In the genomic region with DNA sequence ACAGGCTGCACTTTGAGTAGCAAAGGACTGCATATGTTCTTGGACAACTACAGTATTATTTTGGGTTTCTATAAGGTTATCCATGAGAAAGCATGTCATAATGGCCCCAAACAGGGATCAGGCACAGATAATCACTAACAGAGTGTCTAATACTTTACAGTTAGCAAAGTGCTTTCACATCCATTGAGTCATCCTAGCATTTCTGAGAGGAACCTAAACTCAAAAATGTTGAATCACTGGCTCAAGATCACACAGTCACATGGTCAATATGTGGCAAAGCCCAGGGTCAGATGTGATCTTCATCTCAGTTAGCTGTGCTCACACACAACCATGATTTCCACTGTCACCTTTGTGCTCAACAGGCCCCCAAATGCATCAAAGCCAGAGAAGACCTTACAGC, we compare ENCODE assay signal across 11 cellular contexts.
DNase-seq lines count a peak whose midpoint lies in the region; ATAC-seq and TF ChIP-seq lines count a peak whose summit lies in the region.
"Had no signal": no experiment of that assay in that cellular context is flagged by ENCODE, and none has a peak within 500 bp of the region (broad histone marks: within the 10 kb centered on the region; RNA-seq: fewer than 3 reads in every experiment).

No MANE protein-coding gene starts in this region.

- no peak overlapping the region for H3K27ac Mint-ChIP-seq in MCF 10A (ENCODE audit: low read depth, unreplicated experiment)
- no peak overlapping the region for H3K27ac Mint-ChIP-seq in Caco-2 (ENCODE audit: unreplicated experiment)
- H3K27ac Mint-ChIP-seq: activated naive CD4-positive, alpha-beta T cell treated with anti-CD3 and anti-CD28 coated beads, Interleukin-2, amount 10 ng/mL, durations not matched to agents 7 days and 5 days had no signal

- CTCF ChIA-PET in MCF 10A (lab: Yijun Ruan, JAX) (no interaction called here), Caco-2 (lab: Charles Lee) (no interaction called here)

- H3K27me3 ChIP-seq in breast epithelium (no peaks in the 10 kb centered on the region), Caco-2 (replicated peaks; ENCODE audit: control insufficient read depth, insufficient read depth, low read length) (no peaks in the 10 kb centered on the region)
- H3K27me3 ChIP-seq: suprapubic skin had no signal

- peak; percentile 58 for ATAC-seq in HG02938 (IDR thresholded peaks at IDR 0.05; ENCODE audit: unreplicated experiment)

- no peak overlapping the region for H3K4me3 ChIP-seq in breast epithelium
- no peak overlapping the region for H3K4me3 ChIP-seq in Caco-2 (ENCODE audit: low read depth, low read length)
- H3K4me3 ChIP-seq: suprapubic skin had no signal

- H3K9me3 ChIP-seq in breast epithelium, result no peaks in the 10 kb centered on the region
- no peaks in the 10 kb centered on the region for H3K9me3 ChIP-seq in Caco-2
- H3K9me3 ChIP-seq: suprapubic skin had no signal

- H3K36me3 ChIP-seq in breast epithelium, result no peaks in the 10 kb centered on the region
- no peaks in the 10 kb centered on the region for H3K36me3 ChIP-seq in Caco-2 (ENCODE audit: control insufficient read depth, insufficient read depth, low read length)
- H3K36me3 ChIP-seq: suprapubic skin had no signal

- POLR2A ChIA-PET in MCF 10A (lab: Yijun Ruan, JAX) (no interaction called here), Caco-2 (lab: Charles Lee) (no interaction called here)

- H3K36me3 Mint-ChIP-seq in MCF 10A (ENCODE audit: insufficient read depth, unreplicated experiment), result no peaks in the 10 kb centered on the region
- H3K36me3 Mint-ChIP-seq in Caco-2 (ENCODE audit: insufficient read depth, unreplicated experiment), result peaks cover 12% of the 10 kb centered on the region
- H3K36me3 Mint-ChIP-seq: activated naive CD4-positive, alpha-beta T cell treated with anti-CD3 and anti-CD28 coated beads, Interleukin-2, amount 10 ng/mL, durations not matched to agents 7 days and 5 days had no signal

- no peak overlapping the region for H3K27ac ChIP-seq in breast epithelium
- H3K27ac ChIP-seq: suprapubic skin had no signal

- DNase-seq in MCF 10A (ENCODE audit: unreplicated experiment) (peak; percentile 17), breast epithelium (ENCODE audit: low spot score in 2 of 2) (no peak), amniotic epithelial cell (ENCODE audit: low read depth) (peak; percentile 37), erythroblast (lab: John Stamatoyannopoulos, UW) (no peak), NCI-H1092 (lab: John Stamatoyannopoulos, UW) (no peak), Caco-2 (no peak), NCI-H774 (lab: John Stamatoyannopoulos, UW) (no peak)
- DNase-seq: activated naive CD4-positive, alpha-beta T cell treated with anti-CD3 and anti-CD28 coated beads, Interleukin-2, amount 10 ng/mL, durations not matched to agents 7 days and 5 days; NCI-H748 treated with DMSO at 0.1 percent for 48 hours had no signal

- TF ChIP-seq CTCF in MCF 10A (IDR thresholded peaks at IDR 0.05; ENCODE audit: unreplicated experiment) (no peak), breast epithelium (IDR thresholded peaks at IDR 0.05) (no peak), Caco-2 (IDR thresholded peaks at IDR 0.05; ENCODE audit: insufficient read depth in 1 of 2, low read depth in 1 of 2, low read length in 1 of 2, severe bottlenecking in 1 of 2, unreplicated experiment in 1 of 2) (no peak)

- H3K4me1 ChIP-seq in breast epithelium (no peaks in the 10 kb centered on the region), Caco-2 (peaks cover 21% of the 10 kb centered on the region)
- H3K4me1 ChIP-seq: suprapubic skin had no signal

- TF ChIP-seq POLR2A in breast epithelium (IDR thresholded peaks at IDR 0.05) (no peak), erythroblast (IDR thresholded peaks at IDR 0.05; ENCODE audit: low read length) (no peak)

- H3K4me1 Mint-ChIP-seq in MCF 10A (ENCODE audit: insufficient read depth, unreplicated experiment), result peaks cover 4% of the 10 kb centered on the region
- H3K4me1 Mint-ChIP-seq in Caco-2 (ENCODE audit: low read depth, unreplicated experiment), result peaks cover 28% of the 10 kb centered on the region

- no peaks in the 10 kb centered on the region for H3K27me3 Mint-ChIP-seq in MCF 10A (ENCODE audit: insufficient read depth, unreplicated experiment)
- no peaks in the 10 kb centered on the region for H3K27me3 Mint-ChIP-seq in Caco-2 (ENCODE audit: insufficient read depth, unreplicated experiment)
- H3K27me3 Mint-ChIP-seq: activated naive CD4-positive, alpha-beta T cell treated with anti-CD3 and anti-CD28 coated beads, Interleukin-2, amount 10 ng/mL, durations not matched to agents 7 days and 5 days had no signal

- intact Hi-C loops in MCF 10A (cut with micrococcal nuclease), result no loop called here
- intact Hi-C loops in breast epithelium (cut with DNase I; ENCODE audit: low total_unique reads), result no loop called here
- intact Hi-C loops in Caco-2 (cut with micrococcal nuclease; ENCODE audit: unreplicated experiment), result loop anchor here (5.0 kb wide), 1 partner anchor 128 kb away; no protein-coding TSS in a partner anchor

- BruUV-seq in MCF 10A (replicated peaks; lab: Mats Ljungman, UMichigan) (no TSS peak), Caco-2 (replicated peaks; lab: Mats Ljungman, UMichigan) (no TSS peak)

- H3K9me3 Mint-ChIP-seq in MCF 10A (ENCODE audit: unreplicated experiment), result no peaks in the 10 kb centered on the region
- H3K9me3 Mint-ChIP-seq in Caco-2 (ENCODE audit: unreplicated experiment), result no peaks in the 10 kb centered on the region
- H3K9me3 Mint-ChIP-seq: activated naive CD4-positive, alpha-beta T cell treated with anti-CD3 and anti-CD28 coated beads, Interleukin-2, amount 10 ng/mL, durations not matched to agents 7 days and 5 days had no signal

- H3K4me3 Mint-ChIP-seq in MCF 10A (ENCODE audit: unreplicated experiment) (no peak overlapping the region), Caco-2 (ENCODE audit: unreplicated experiment) (no peak overlapping the region)
- H3K4me3 Mint-ChIP-seq: activated naive CD4-positive, alpha-beta T cell treated with anti-CD3 and anti-CD28 coated beads, Interleukin-2, amount 10 ng/mL, durations not matched to agents 7 days and 5 days had no signal

Comparison
In these comparisons a context has a peak if more than half of its experiments do, and no peak if none do; other contexts are left out.
1. DNase-seq: peak in MCF 10A (single experiment) and amniotic epithelial cell (single experiment); none in breast epithelium (0 of 2), erythroblast (0 of 2), NCI-H1092 (single experiment), Caco-2 (0 of 2) and NCI-H774 (single experiment).